11 cellular contexts compared by ENCODE assay signal in genomic region chr11:14015711-14016110, GRCh38. TPM values are rescaled to one million over a fixed set of nuclear protein-coding genes. Genes with fewer than 3 reads are reported as not detected.
DNase-seq lines count a peak whose midpoint lies in the region; ATAC-seq and TF ChIP-seq lines count a peak whose summit lies in the region.
"Had no signal": no experiment of that assay in that cellular context is flagged by ENCODE, and none has a peak within 500 bp of the region (broad histone marks: within the 10 kb centered on the region; RNA-seq: fewer than 3 reads in every experiment).

No MANE protein-coding gene starts in this region.

- POLR2A ChIA-PET in HEK293 (lab: Yijun Ruan, JAX): no interaction called here

- H3K27ac ChIP-seq in HEK293 (ENCODE audit: extremely low read depth, low read depth, low read length): no peak overlapping the region
- H3K27ac ChIP-seq: spleen had no signal

- no peaks in the 10 kb centered on the region for H3K36me3 ChIP-seq in HEK293 (ENCODE audit: control insufficient read depth in 2 of 2, insufficient read depth in 1 of 2, low read length in 2 of 2)
- H3K36me3 ChIP-seq: spleen had no signal

- H3K4me1 ChIP-seq in HEK293 (ENCODE audit: control insufficient read depth, insufficient read depth, low read length): no peaks in the 10 kb centered on the region
- H3K4me1 ChIP-seq: spleen had no signal

- no peak overlapping the region for H3K4me3 ChIP-seq in HEK293 (ENCODE audit: low read depth, low read length)
- no peak overlapping the region for H3K4me3 ChIP-seq in fibroblast of the aortic adventitia (ENCODE audit: low read depth, low read length)
- H3K4me3 ChIP-seq: spleen had no signal

- no peak for TF ChIP-seq CTCF in HEK293 (tag by site-specific recombination; IDR thresholded peaks at IDR 0.05)
- no peak for TF ChIP-seq CTCF in fibroblast of the aortic adventitia (IDR thresholded peaks at IDR 0.05; ENCODE audit: insufficient read depth, low read length)

- DNase-seq in SW 1271 (lab: John Stamatoyannopoulos, UW) (peak; percentile 17 to 42), fibroblast of the aortic adventitia (ENCODE audit: low read depth) (peak; percentile 65), pulmonary artery endothelial cell (ENCODE audit: low read depth, low spot score) (peak; percentile 26), SK-N-DZ (ENCODE audit: low spot score) (no peak), T-helper 1 cell (no peak), SKM-1 treated with dmso at 0.1 percent for 144 hours (lab: John Stamatoyannopoulos, UW; ENCODE audit: unreplicated experiment) (no peak)
- DNase-seq: NCI-H526 treated with DMSO at 0.1 percent for 48 hours, spleen had no signal

- ATAC-seq in HG02981 (IDR thresholded peaks at IDR 0.05; ENCODE audit: unreplicated experiment): no peak
- ATAC-seq: stimulated activated memory B cell treated with anti-CD40 and anti-IgM and Interleukin-4, amounts not matched to agents 10 μg/mL and 1 μg/mL and 100 μg/mL, for 72 hours had no signal

- CTCF ChIA-PET in HEK293 (lab: Yijun Ruan, JAX): interaction anchor here (1.0 to 1.2 kb wide), 2 partner anchors 45 to 57 kb away, joined by 3 to 4 read pairs; no protein-coding TSS in a partner anchor

- H3K9me3 ChIP-seq in HEK293 (ENCODE audit: control insufficient read depth, insufficient read depth, low read depth, low read length): no peaks in the 10 kb centered on the region
- H3K9me3 ChIP-seq: spleen had no signal

TF ChIP-seq in HEK293, 187 proteins besides CTCF, POLR2A, EP300 and RAD21 (continues in another document):
- TF ChIP-seq, protein P1, sequence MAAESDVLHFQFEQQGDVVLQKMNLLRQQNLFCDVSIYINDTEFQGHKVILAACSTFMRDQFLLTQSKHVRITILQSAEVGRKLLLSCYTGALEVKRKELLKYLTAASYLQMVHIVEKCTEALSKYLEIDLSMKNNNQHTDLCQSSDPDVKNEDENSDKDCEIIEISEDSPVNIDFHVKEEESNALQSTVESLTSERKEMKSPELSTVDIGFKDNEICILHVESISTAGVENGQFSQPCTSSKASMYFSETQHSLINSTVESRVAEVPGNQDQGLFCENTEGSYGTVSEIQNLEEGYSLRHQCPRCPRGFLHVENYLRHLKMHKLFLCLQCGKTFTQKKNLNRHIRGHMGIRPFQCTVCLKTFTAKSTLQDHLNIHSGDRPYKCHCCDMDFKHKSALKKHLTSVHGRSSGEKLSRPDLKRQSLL (tag by site-specific recombination; IDR thresholded peaks at IDR 0.05): peak; percentile 41; the same call in 1 of the 2 replicates
- TF ChIP-seq, protein P2, sequence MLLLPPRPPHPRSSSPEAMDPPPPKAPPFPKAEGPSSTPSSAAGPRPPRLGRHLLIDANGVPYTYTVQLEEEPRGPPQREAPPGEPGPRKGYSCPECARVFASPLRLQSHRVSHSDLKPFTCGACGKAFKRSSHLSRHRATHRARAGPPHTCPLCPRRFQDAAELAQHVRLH (tag by site-specific recombination; IDR thresholded peaks at IDR 0.05): no peak
- TF ChIP-seq FEZF1 (tag by site-specific recombination; IDR thresholded peaks at IDR 0.05): no peak
- no peak for TF ChIP-seq ZNF202 (tag by site-specific recombination; IDR thresholded peaks at IDR 0.05; ENCODE audit: borderline replicate concordance)
- TF ChIP-seq ZNF311 (tag by site-specific recombination; IDR thresholded peaks at IDR 0.05; ENCODE audit: borderline replicate concordance): no peak
- 0 out of 2 replicates have a peak, but pooled peaks have one; percentile 11 for TF ChIP-seq SP7 (tag by site-specific recombination; IDR thresholded peaks at IDR 0.05)
- TF ChIP-seq ZBTB20 (tag by site-specific recombination; IDR thresholded peaks at IDR 0.05): no peak
- TF ChIP-seq, protein P3, sequence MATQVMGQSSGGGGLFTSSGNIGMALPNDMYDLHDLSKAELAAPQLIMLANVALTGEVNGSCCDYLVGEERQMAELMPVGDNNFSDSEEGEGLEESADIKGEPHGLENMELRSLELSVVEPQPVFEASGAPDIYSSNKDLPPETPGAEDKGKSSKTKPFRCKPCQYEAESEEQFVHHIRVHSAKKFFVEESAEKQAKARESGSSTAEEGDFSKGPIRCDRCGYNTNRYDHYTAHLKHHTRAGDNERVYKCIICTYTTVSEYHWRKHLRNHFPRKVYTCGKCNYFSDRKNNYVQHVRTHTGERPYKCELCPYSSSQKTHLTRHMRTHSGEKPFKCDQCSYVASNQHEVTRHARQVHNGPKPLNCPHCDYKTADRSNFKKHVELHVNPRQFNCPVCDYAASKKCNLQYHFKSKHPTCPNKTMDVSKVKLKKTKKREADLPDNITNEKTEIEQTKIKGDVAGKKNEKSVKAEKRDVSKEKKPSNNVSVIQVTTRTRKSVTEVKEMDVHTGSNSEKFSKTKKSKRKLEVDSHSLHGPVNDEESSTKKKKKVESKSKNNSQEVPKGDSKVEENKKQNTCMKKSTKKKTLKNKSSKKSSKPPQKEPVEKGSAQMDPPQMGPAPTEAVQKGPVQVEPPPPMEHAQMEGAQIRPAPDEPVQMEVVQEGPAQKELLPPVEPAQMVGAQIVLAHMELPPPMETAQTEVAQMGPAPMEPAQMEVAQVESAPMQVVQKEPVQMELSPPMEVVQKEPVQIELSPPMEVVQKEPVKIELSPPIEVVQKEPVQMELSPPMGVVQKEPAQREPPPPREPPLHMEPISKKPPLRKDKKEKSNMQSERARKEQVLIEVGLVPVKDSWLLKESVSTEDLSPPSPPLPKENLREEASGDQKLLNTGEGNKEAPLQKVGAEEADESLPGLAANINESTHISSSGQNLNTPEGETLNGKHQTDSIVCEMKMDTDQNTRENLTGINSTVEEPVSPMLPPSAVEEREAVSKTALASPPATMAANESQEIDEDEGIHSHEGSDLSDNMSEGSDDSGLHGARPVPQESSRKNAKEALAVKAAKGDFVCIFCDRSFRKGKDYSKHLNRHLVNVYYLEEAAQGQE (tag by site-specific recombination; IDR thresholded peaks at IDR 0.05): no peak
- peak; percentile 48; the same call in 1 of the 2 replicates for TF ChIP-seq ZNF366 (tag by site-specific recombination; conservative IDR thresholded peaks at IDR 0.05)
- TF ChIP-seq, protein P4, sequence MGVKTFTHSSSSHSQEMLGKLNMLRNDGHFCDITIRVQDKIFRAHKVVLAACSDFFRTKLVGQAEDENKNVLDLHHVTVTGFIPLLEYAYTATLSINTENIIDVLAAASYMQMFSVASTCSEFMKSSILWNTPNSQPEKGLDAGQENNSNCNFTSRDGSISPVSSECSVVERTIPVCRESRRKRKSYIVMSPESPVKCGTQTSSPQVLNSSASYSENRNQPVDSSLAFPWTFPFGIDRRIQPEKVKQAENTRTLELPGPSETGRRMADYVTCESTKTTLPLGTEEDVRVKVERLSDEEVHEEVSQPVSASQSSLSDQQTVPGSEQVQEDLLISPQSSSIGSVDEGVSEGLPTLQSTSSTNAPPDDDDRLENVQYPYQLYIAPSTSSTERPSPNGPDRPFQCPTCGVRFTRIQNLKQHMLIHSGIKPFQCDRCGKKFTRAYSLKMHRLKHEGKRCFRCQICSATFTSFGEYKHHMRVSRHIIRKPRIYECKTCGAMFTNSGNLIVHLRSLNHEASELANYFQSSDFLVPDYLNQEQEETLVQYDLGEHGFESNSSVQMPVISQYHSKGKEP (tag by site-specific recombination; IDR thresholded peaks at IDR 0.05): no peak
- no peak for TF ChIP-seq ZNF558 (tag by site-specific recombination; IDR thresholded peaks at IDR 0.05)
- TF ChIP-seq KLF10 (tag by site-specific recombination; IDR thresholded peaks at IDR 0.05): no peak
- no peak for TF ChIP-seq ZSCAN4 (tag by site-specific recombination; IDR thresholded peaks at IDR 0.05)
- TF ChIP-seq, protein P5, sequence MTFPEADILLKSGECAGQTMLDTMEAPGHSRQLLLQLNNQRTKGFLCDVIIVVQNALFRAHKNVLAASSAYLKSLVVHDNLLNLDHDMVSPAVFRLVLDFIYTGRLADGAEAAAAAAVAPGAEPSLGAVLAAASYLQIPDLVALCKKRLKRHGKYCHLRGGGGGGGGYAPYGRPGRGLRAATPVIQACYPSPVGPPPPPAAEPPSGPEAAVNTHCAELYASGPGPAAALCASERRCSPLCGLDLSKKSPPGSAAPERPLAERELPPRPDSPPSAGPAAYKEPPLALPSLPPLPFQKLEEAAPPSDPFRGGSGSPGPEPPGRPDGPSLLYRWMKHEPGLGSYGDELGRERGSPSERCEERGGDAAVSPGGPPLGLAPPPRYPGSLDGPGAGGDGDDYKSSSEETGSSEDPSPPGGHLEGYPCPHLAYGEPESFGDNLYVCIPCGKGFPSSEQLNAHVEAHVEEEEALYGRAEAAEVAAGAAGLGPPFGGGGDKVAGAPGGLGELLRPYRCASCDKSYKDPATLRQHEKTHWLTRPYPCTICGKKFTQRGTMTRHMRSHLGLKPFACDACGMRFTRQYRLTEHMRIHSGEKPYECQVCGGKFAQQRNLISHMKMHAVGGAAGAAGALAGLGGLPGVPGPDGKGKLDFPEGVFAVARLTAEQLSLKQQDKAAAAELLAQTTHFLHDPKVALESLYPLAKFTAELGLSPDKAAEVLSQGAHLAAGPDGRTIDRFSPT (tag by site-specific recombination; IDR thresholded peaks at IDR 0.05): no peak
- TF ChIP-seq ZNF645 (tag by site-specific recombination; IDR thresholded peaks at IDR 0.05): no peak
- TF ChIP-seq TRIM28 (IDR thresholded peaks at IDR 0.05; ENCODE audit: borderline replicate concordance, low read length): peak; percentile 18; the same call in 1 of the 2 replicates

RNA-seq across cellular contexts. Expression of gene SPON1, which starts 53.2 kb away (rescaled TPM):
- total RNA-seq in fibroblast of the aortic adventitia (ENCODE audit: low replicate concordance): 3.5 and 42.9 TPM in 2 replicates
- total RNA-seq in pulmonary artery endothelial cell: not detected in 2 replicates
- 0.85 and 1.0 TPM in 2 replicates for polyA plus RNA-seq in SK-N-DZ (2014; cell fraction: cytosol; rRNA removed)
- polyA plus RNA-seq in SK-N-DZ (2014; cell fraction: nucleus; rRNA removed): 0.15 and 0.19 TPM in 2 replicates

Comparison
In these comparisons a context has a peak if more than half of its experiments do, and no peak if none do; other contexts are left out.
1. DNase-seq: peak in SW 1271 (2 of 2), fibroblast of the aortic adventitia (single experiment) and pulmonary artery endothelial cell (single experiment); none in SK-N-DZ (single experiment), T-helper 1 cell (0 of 5) and SKM-1 treated with dmso at 0.1 percent for 144 hours (single experiment).